Comparison of ENCODE assay signal across 8 cellular contexts in genomic region chr7:151349507-151349853, GRCh38. TPM values are rescaled to one million over a fixed set of nuclear protein-coding genes. Genes with fewer than 3 reads are reported as not detected.
DNase-seq lines count a peak whose midpoint lies in the region; ATAC-seq and TF ChIP-seq lines count a peak whose summit lies in the region.

No MANE protein-coding gene starts in this region.

- no peaks in the 10 kb centered on the region for H3K9me3 ChIP-seq in neutrophil
- no peaks in the 10 kb centered on the region for H3K9me3 ChIP-seq in ascending aorta

- intact Hi-C loops in ascending aorta (cut with DNase I) = loop anchor here (10.0 kb wide), 1 partner anchor 525 kb away; the partner anchor contains the start of gene PRKAG2

- H3K4me1 Mint-ChIP-seq in activated T-helper 17 cell treated with anti-CD3 and anti-CD28 coated beads, Interleukin-2, amount 50 U/mL, for 72 hours = peaks cover 17% of the 10 kb centered on the region

- H3K27me3 Mint-ChIP-seq in activated T-helper 17 cell treated with anti-CD3 and anti-CD28 coated beads, Interleukin-2, amount 50 U/mL, for 72 hours = no peaks in the 10 kb centered on the region

- H3K4me3 ChIP-seq in neutrophil (ENCODE audit: low read depth in 1 of 2, low read length in 1 of 2) (peak overlapping the region; percentile 67 to 69), ascending aorta (no peak overlapping the region)

- H3K27ac Mint-ChIP-seq in activated T-helper 17 cell treated with anti-CD3 and anti-CD28 coated beads, Interleukin-2, amount 50 U/mL, for 72 hours = peak overlapping the region; percentile 85

- peak overlapping the region; percentile 96 for H3K27ac ChIP-seq in neutrophil
- H3K27ac ChIP-seq in ascending aorta = no peak overlapping the region

- DNase-seq in OCI-M1 (lab: John Stamatoyannopoulos, UW) = no peak
- DNase-seq in activated CD4-positive, CD25-positive, alpha-beta regulatory T cell (lab: John Stamatoyannopoulos, UW) = no peak
- DNase-seq in NK-92 (lab: John Stamatoyannopoulos, UW; ENCODE audit: unreplicated experiment) = no peak
- no peak for DNase-seq in ascending aorta (ENCODE audit: low spot score in 2 of 2)

- H3K4me1 ChIP-seq in neutrophil (ENCODE audit: control insufficient read depth in 1 of 2, insufficient read depth in 1 of 2, low read depth in 1 of 2, low read length in 1 of 2) = peaks cover 37 to 38% of the 10 kb centered on the region in 2 experiments
- H3K4me1 ChIP-seq in ascending aorta = peaks cover 0 to 3% of the 10 kb centered on the region in 2 donors

- H3K4me3 Mint-ChIP-seq in activated T-helper 17 cell treated with anti-CD3 and anti-CD28 coated beads, Interleukin-2, amount 50 U/mL, for 72 hours = peak overlapping the region; percentile 76

- H3K9me3 Mint-ChIP-seq in activated T-helper 17 cell treated with anti-CD3 and anti-CD28 coated beads, Interleukin-2, amount 50 U/mL, for 72 hours = no peaks in the 10 kb centered on the region

- ATAC-seq in GM19025 (IDR thresholded peaks at IDR 0.05; ENCODE audit: low read depth, unreplicated experiment) (peak; percentile 44), HG02938 (IDR thresholded peaks at IDR 0.05; ENCODE audit: unreplicated experiment) (peak; percentile 40)
- peak; percentile 43 for ATAC-seq in activated T-helper 17 cell treated with anti-CD3 and anti-CD28 coated beads, Interleukin-2, amount 50 U/mL, for 72 hours (replicated peaks)

- H3K27me3 ChIP-seq in neutrophil = no peaks in the 10 kb centered on the region
- H3K27me3 ChIP-seq in ascending aorta = no peaks in the 10 kb centered on the region

- peaks cover 87% of the 10 kb centered on the region for H3K36me3 Mint-ChIP-seq in activated T-helper 17 cell treated with anti-CD3 and anti-CD28 coated beads, Interleukin-2, amount 50 U/mL, for 72 hours (ENCODE audit: low read depth)

- no peak for TF ChIP-seq CTCF in neutrophil (IDR thresholded peaks at IDR 0.05)
- no peak for TF ChIP-seq CTCF in ascending aorta (IDR thresholded peaks at IDR 0.05)

- peaks cover 59% of the 10 kb centered on the region for H3K36me3 ChIP-seq in neutrophil
- peaks cover 59 to 81% of the 10 kb centered on the region in 2 donors for H3K36me3 ChIP-seq in ascending aorta

RNA-seq across cellular contexts. Expression of gene NUB1, which starts 7.9 kb away (rescaled TPM):
- 10 to 100 TPM; 36.9 to 70.3 TPM for total RNA-seq in activated T-helper 17 cell treated with anti-CD3 and anti-CD28 coated beads, Interleukin-2, amount 50 U/mL, for 72 hours
- total RNA-seq in ascending aorta = 28.2 TPM

Comparison
In these comparisons a context has a peak if more than half of its experiments do, and no peak if none do; other contexts are left out.
1. H3K4me3 ChIP-seq: peak in neutrophil (2 of 2); none in ascending aorta (0 of 2).
2. Peak in every context shown above with its lines, with median percentiles within 50 percentile points of each other: ATAC-seq.